In genomic region chr12:54417712-54418440, GRCh38 we compare ENCODE assay signal across 8 cellular contexts. TPM values are rescaled to one million over a fixed set of nuclear protein-coding genes. Genes with fewer than 3 reads are reported as not detected.
A peak's percentile ranks its signal among the peaks of the same experiment; 100 is the strongest.
DNase-seq lines count a peak whose midpoint lies in the region; ATAC-seq and TF ChIP-seq lines count a peak whose summit lies in the region.

No MANE protein-coding gene starts in this region.

- POLR2A ChIA-PET in PC-9 (lab: Charles Lee; ENCODE audit: unreplicated experiment), result interaction anchor here (0.7 kb wide), 2 partner anchors 188 to 1586 kb away, joined by 3 read pairs; no protein-coding TSS in a partner anchor
- POLR2A ChIA-PET in naive thymus-derived CD4-positive, alpha-beta T cell (lab: Charles Lee), result interaction anchor here (0.6 to 2.9 kb wide), 10 partner anchors 10 to 138 kb away, joined by 3 to 17 read pairs (median 6); partner anchors contain the start of genes CBX5 and NCKAP1L

- H3K79me2 ChIP-seq in PC-9 (ENCODE audit: low read depth), result peaks cover 45% of the 10 kb centered on the region

- TF ChIP-seq CTCF in PC-9 (conservative IDR thresholded peaks at IDR 0.05), result no peak

- peaks cover 0 to 16% (median 0%) of the 10 kb centered on the region in 5 donors for H3K36me3 Mint-ChIP-seq in naive thymus-derived CD4-positive, alpha-beta T cell

- H3K4me1 Mint-ChIP-seq in naive thymus-derived CD4-positive, alpha-beta T cell, result peaks cover 45 to 78% (median 59%) of the 10 kb centered on the region in 7 donors

- intact Hi-C loops in PC-9 (cut with micrococcal nuclease; ENCODE audit: unreplicated experiment), result no loop called here
- intact Hi-C loops in naive thymus-derived CD4-positive, alpha-beta T cell (cut with micrococcal nuclease), result loop anchor here (2.0 to 10.0 kb wide), 2 partner anchors 21 to 567 kb away; partner anchors contain the start of gene TESPA1 (in 1 of the 2)

- no TSS peak for BruUV-seq in PC-9 (replicated peaks; lab: Mats Ljungman, UMichigan)

- H3K9ac ChIP-seq in BLaER1 treated with 17β-estradiol and CSF1 and Interleukin-3, amounts not matched to agents 10 nM and 100 nM, result peak overlapping the region; percentile 92 to 96 (median 94)
- H3K9ac ChIP-seq in duodenal mucosa (ENCODE audit: low read depth in 1 of 2, low read length in 2 of 2), result peak overlapping the region; percentile 51 to 57

- H4K20me1 ChIP-seq in BLaER1 treated with 17β-estradiol and CSF1 and Interleukin-3, amounts not matched to agents 10 nM and 100 nM, result peaks cover 11 to 43% (median 36%) of the 10 kb centered on the region in 11 experiments; a peak in 17 of 22 replicates
- no peaks in the 10 kb centered on the region for H4K20me1 ChIP-seq in PC-9 (ENCODE audit: insufficient read depth)

- H3F3A ChIP-seq in PC-9 (ENCODE audit: insufficient read depth, low read depth), result peaks cover 21% of the 10 kb centered on the region

- peak overlapping the region; percentile 78 to 98 (median 94) for H3K4me3 Mint-ChIP-seq in naive thymus-derived CD4-positive, alpha-beta T cell

- no peaks in the 10 kb centered on the region for H3K9me2 ChIP-seq in PC-9 (ENCODE audit: insufficient read depth)

- H2AFZ ChIP-seq in PC-9, result no peak overlapping the region

- H3K9me3 Mint-ChIP-seq in naive thymus-derived CD4-positive, alpha-beta T cell, result peaks cover 0 to under 1% (median 0%) of the 10 kb centered on the region in 11 donors

- peak overlapping the region; percentile 84 to 93 (median 89) for H3K27ac ChIP-seq in BLaER1 treated with 17β-estradiol and CSF1 and Interleukin-3, amounts not matched to agents 10 nM and 100 nM
- H3K27ac ChIP-seq in PC-9, result no peak overlapping the region
- peak overlapping the region; percentile 78 for H3K27ac ChIP-seq in duodenal mucosa (ENCODE audit: low read depth, low read length)
- peak overlapping the region; percentile 96 for H3K27ac ChIP-seq in naive thymus-derived CD4-positive, alpha-beta T cell (ENCODE audit: low read depth, low read length)

- ATAC-seq in naive thymus-derived CD4-positive, alpha-beta T cell, result no peak
- ATAC-seq in HG03159 (IDR thresholded peaks at IDR 0.05; ENCODE audit: unreplicated experiment), result no peak

- peak overlapping the region; percentile 95 to 100 (median 98) for H3K4me3 ChIP-seq in BLaER1 treated with 17β-estradiol and CSF1 and Interleukin-3, amounts not matched to agents 10 nM and 100 nM
- H3K4me3 ChIP-seq in PC-9 (peak overlapping the region; percentile 92), duodenal mucosa (ENCODE audit: low read depth in 1 of 2, low read length in 2 of 2) (peak overlapping the region; percentile 59 to 70)
- H3K4me3 ChIP-seq in naive thymus-derived CD4-positive, alpha-beta T cell (ENCODE audit: low read length), result peak overlapping the region; percentile 86

- peaks cover 0 to 20% (median 4%) of the 10 kb centered on the region in 11 experiments; a peak in 6 of 22 replicates for H3K36me3 ChIP-seq in BLaER1 treated with 17β-estradiol and CSF1 and Interleukin-3, amounts not matched to agents 10 nM and 100 nM
- H3K36me3 ChIP-seq in PC-9 (ENCODE audit: low read depth), result no peaks in the 10 kb centered on the region
- no peaks in the 10 kb centered on the region for H3K36me3 ChIP-seq in duodenal mucosa (ENCODE audit: control insufficient read depth in 1 of 2, insufficient read depth in 2 of 2, low read length in 2 of 2)
- H3K36me3 ChIP-seq in naive thymus-derived CD4-positive, alpha-beta T cell (ENCODE audit: control insufficient read depth in 2 of 3, insufficient read depth in 3 of 3, low read length in 3 of 3), result peaks cover 0 to 16% (median 0%) of the 10 kb centered on the region in 3 experiments

- peak overlapping the region; percentile 86 to 100 (median 97) for H3K27ac Mint-ChIP-seq in naive thymus-derived CD4-positive, alpha-beta T cell

- H3K4me1 ChIP-seq in BLaER1 treated with 17β-estradiol and CSF1 and Interleukin-3, amounts not matched to agents 10 nM and 100 nM, result peaks cover 77 to 80% (median 78%) of the 10 kb centered on the region in 10 experiments
- peaks cover 43% of the 10 kb centered on the region for H3K4me1 ChIP-seq in PC-9 (replicated peaks; ENCODE audit: insufficient read depth)
- H3K4me1 ChIP-seq in duodenal mucosa (ENCODE audit: control insufficient read depth in 1 of 2, insufficient read depth in 2 of 2, low read length in 2 of 2), result peaks cover 18 to 26% of the 10 kb centered on the region in 2 donors
- H3K4me1 ChIP-seq in naive thymus-derived CD4-positive, alpha-beta T cell (ENCODE audit: control insufficient read depth in 2 of 2, insufficient read depth in 2 of 2, low read length in 2 of 2), result peaks cover 56 to 63% of the 10 kb centered on the region in 2 donors

- CTCF ChIA-PET in PC-9 (lab: Charles Lee), result interaction anchor here (2.8 kb wide), 1 partner anchor 18 kb away, joined by 13 read pairs; no protein-coding TSS in a partner anchor
- CTCF ChIA-PET in naive thymus-derived CD4-positive, alpha-beta T cell (lab: Charles Lee), result interaction anchor here (0.7 to 12.0 kb wide), 6 partner anchors 8 to 45 kb away, joined by 3 to 162 read pairs (median 8); no protein-coding TSS in a partner anchor

- H3K27me3 Mint-ChIP-seq in naive thymus-derived CD4-positive, alpha-beta T cell, result peaks cover 0 to 17% (median 0%) of the 10 kb centered on the region in 5 donors

- peak overlapping the region; percentile 92 to 100 (median 99) for H3K4me2 ChIP-seq in BLaER1 treated with 17β-estradiol and CSF1 and Interleukin-3, amounts not matched to agents 10 nM and 100 nM
- peak overlapping the region; percentile 95 for H3K4me2 ChIP-seq in PC-9

- DNase-seq in PC-9 (no peak), SHP77 (lab: John Stamatoyannopoulos, UW) (no peak), NCI-H2227 (lab: John Stamatoyannopoulos, UW; ENCODE audit: unreplicated experiment) (no peak)
- peak in 2 of 9 donors; percentile 26 to 32 for DNase-seq in naive thymus-derived CD4-positive, alpha-beta T cell
- DNase-seq in central memory CD4-positive, alpha-beta T cell, result no peak

- no peaks in the 10 kb centered on the region for H3K9me3 ChIP-seq in BLaER1 treated with 17β-estradiol and CSF1 and Interleukin-3, amounts not matched to agents 10 nM and 100 nM (replicated peaks in 1 of 11)
- H3K9me3 ChIP-seq in PC-9 (ENCODE audit: insufficient read depth, low read depth) (no peaks in the 10 kb centered on the region), duodenal mucosa (ENCODE audit: control insufficient read depth in 1 of 2, low read length in 2 of 2) (no peaks in the 10 kb centered on the region)
- H3K9me3 ChIP-seq in naive thymus-derived CD4-positive, alpha-beta T cell (ENCODE audit: control insufficient read depth in 2 of 3, low read length in 3 of 3), result no peaks in the 10 kb centered on the region

- no peaks in the 10 kb centered on the region for H3K27me3 ChIP-seq in BLaER1 treated with 17β-estradiol and CSF1 and Interleukin-3, amounts not matched to agents 10 nM and 100 nM
- no peaks in the 10 kb centered on the region for H3K27me3 ChIP-seq in PC-9 (ENCODE audit: insufficient read depth, low read depth)
- H3K27me3 ChIP-seq in duodenal mucosa (ENCODE audit: control insufficient read depth in 1 of 2, insufficient read depth in 2 of 2, low read length in 2 of 2), result peaks cover 18 to 32% of the 10 kb centered on the region in 2 donors
- no peaks in the 10 kb centered on the region for H3K27me3 ChIP-seq in naive thymus-derived CD4-positive, alpha-beta T cell (ENCODE audit: control insufficient read depth in 2 of 2, insufficient read depth in 2 of 2, low read length in 2 of 2)

RNA-seq across cellular contexts. Expression of gene ITGA5, which starts 1.2 kb away (rescaled TPM):
- total RNA-seq in PC-9 (2021), result 26.7 and 28.4 TPM in 2 replicates
- total RNA-seq in naive thymus-derived CD4-positive, alpha-beta T cell, result 100 to 1,000 TPM in 4 of 5 experiments, 10 to 100 TPM in 1; 73.9 to 169 (median 145) TPM
- polyA plus RNA-seq in naive thymus-derived CD4-positive, alpha-beta T cell, result 10 to 100 TPM; 26.5 to 82.4 TPM

RNA-seq across cellular contexts. Expression of gene ZNF385A, which starts 33.3 kb away (rescaled TPM):
- total RNA-seq in PC-9 (2021), result 17.2 and 18.0 TPM in 2 replicates
- 10 to 100 TPM in 1 of 5 experiments, 1 to 10 TPM in 4; 1.3 to 69.9 (median 1.4) TPM for total RNA-seq in naive thymus-derived CD4-positive, alpha-beta T cell
- under 1 TPM; 0.39 to 0.78 TPM for polyA plus RNA-seq in naive thymus-derived CD4-positive, alpha-beta T cell

RNA-seq across cellular contexts. Expression of gene GPR84, which starts 53.6 kb away (rescaled TPM):
- total RNA-seq in PC-9 (2021), result not detected in 2 replicates
- 10 to 100 TPM in 1 of 5 experiments, 1 to 10 TPM in 2, not detected in 2; 1.2 to 13.1 (median 3.9) TPM for total RNA-seq in naive thymus-derived CD4-positive, alpha-beta T cell
- not detected for polyA plus RNA-seq in naive thymus-derived CD4-positive, alpha-beta T cell

RNA-seq across cellular contexts. Expression of gene GTSF1, which starts 55.5 kb away (rescaled TPM):
- not detected in 2 replicates for total RNA-seq in PC-9 (2021)
- total RNA-seq in naive thymus-derived CD4-positive, alpha-beta T cell, result 1 to 10 TPM; 1.9 to 9.5 (median 2.5) TPM
- 10 to 100 TPM; 13.5 to 15.1 TPM for polyA plus RNA-seq in naive thymus-derived CD4-positive, alpha-beta T cell
